In the genomic region with DNA sequence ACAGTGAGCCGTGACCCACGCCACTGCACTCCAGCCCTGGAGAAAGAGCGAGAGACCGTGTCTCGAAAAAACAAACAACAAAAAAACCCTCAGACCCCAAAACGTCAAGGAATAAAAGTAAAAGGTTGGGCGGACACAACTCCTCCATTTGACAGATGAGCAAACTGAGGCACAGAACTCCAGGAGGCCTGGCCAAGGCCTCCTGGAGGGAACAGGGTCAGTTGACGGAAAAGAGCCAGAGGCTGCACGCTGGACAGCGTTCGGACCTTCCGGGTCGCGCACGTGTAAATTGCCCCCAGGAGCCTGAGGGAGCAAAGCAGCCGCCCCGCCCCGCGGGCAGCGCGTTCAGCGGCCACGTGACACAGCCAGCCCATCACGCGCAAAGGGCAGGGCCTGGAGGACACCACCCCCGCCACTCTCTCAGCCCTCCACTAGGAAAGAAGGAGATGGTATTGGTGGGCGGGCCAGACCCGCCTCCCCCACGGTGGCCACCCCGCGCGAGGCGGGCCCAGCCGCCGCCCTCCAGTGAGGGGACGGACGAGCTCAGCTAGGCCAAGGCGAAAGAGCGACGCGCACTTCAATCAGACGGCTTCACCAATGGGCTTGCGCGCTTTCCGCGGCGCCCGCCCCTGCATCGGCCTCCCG, we compare ENCODE assay signal across 8 cellular contexts.
DNase-seq lines count a peak whose midpoint lies in the region; ATAC-seq and TF ChIP-seq lines count a peak whose summit lies in the region.

No MANE protein-coding gene starts in this region.

- intact Hi-C loops in esophagus squamous epithelium (cut with DNase I): no loop called here

- H3K27ac ChIP-seq in KOPT-K1 (ENCODE audit: low read depth, low read length, poor library complexity, severe bottlenecking) (peak overlapping the region; percentile 99), Peyer's patch (peak overlapping the region; percentile 100), esophagus squamous epithelium (peak overlapping the region; percentile 97 to 100 (median 98))

- TF ChIP-seq CTCF in Peyer's patch (IDR thresholded peaks at IDR 0.05) (no peak), esophagus squamous epithelium (IDR thresholded peaks at IDR 0.05) (no peak)

- ATAC-seq in GM21825 (IDR thresholded peaks at IDR 0.05; ENCODE audit: unreplicated experiment): peak; percentile 87

- H3K27me3 ChIP-seq in Peyer's patch: no peaks in the 10 kb centered on the region
- H3K27me3 ChIP-seq in esophagus squamous epithelium: no peaks in the 10 kb centered on the region

- peaks cover 0 to 22% (median 11%) of the 10 kb centered on the region in 4 donors for H3K4me1 ChIP-seq in Peyer's patch
- H3K4me1 ChIP-seq in esophagus squamous epithelium: peaks cover 25 to 47% (median 26%) of the 10 kb centered on the region in 3 donors

- peaks cover 16% of the 10 kb centered on the region; the same call in 1 of the 2 replicates for H3K36me3 ChIP-seq in KOPT-K1 (ENCODE audit: insufficient read depth, low read length)
- H3K36me3 ChIP-seq in Peyer's patch: no peaks in the 10 kb centered on the region
- no peaks in the 10 kb centered on the region for H3K36me3 ChIP-seq in esophagus squamous epithelium

- TF ChIP-seq POLR2A in Peyer's patch (IDR thresholded peaks at IDR 0.05) (no peak), esophagus squamous epithelium (IDR thresholded peaks at IDR 0.05) (no peak)

- WGBS in esophagus squamous epithelium, 2 donors: 16 to 28% methylated on average over 12 to 25 of the region's 50 CpGs

- peak overlapping the region; percentile 96 to 100 (median 98) for H3K4me3 ChIP-seq in Peyer's patch
- peak overlapping the region; percentile 75 to 100 (median 95) for H3K4me3 ChIP-seq in esophagus squamous epithelium

- peak; percentile 93 for DNase-seq in DMS153 treated with DMSO at 0.1 percent for 48 hours (lab: John Stamatoyannopoulos, UW; ENCODE audit: unreplicated experiment)
- DNase-seq in Peyer's patch: peak; percentile 94 to 99 (median 97)
- peak; percentile 97 for DNase-seq in activated T-helper 1 cell treated with Interleukin-2 at 50 U/mL for 16 hours (ENCODE audit: low read depth)
- peak; percentile 88 for DNase-seq in esophagus squamous epithelium (lab: John Stamatoyannopoulos, UW)
- peak; percentile 99 for DNase-seq in myocyte (ENCODE audit: low read depth)
- peak; percentile 95 to 98 for DNase-seq in stimulated activated CD8-positive, alpha-beta memory T cell treated with anti-CD3 and anti-CD28 coated beads, Interleukin-7, amount 100 ng/mL, for 4 hours (ENCODE audit: low read depth in 2 of 2)

- H3K9me3 ChIP-seq in KOPT-K1 (ENCODE audit: insufficient read depth, low read length, poor library complexity, severe bottlenecking): no peaks in the 10 kb centered on the region
- no peaks in the 10 kb centered on the region for H3K9me3 ChIP-seq in Peyer's patch
- H3K9me3 ChIP-seq in esophagus squamous epithelium: no peaks in the 10 kb centered on the region

Comparison
In these comparisons a context has a peak if more than half of its experiments do, and no peak if none do; other contexts are left out.
1. Peak in every context shown above with its lines: DNase-seq, ATAC-seq, H3K4me3 ChIP-seq and H3K27ac ChIP-seq.